In genomic region chr22:46027219-46028068, GRCh38 we compare ENCODE assay signal across 8 cellular contexts. TPM values are rescaled to one million over a fixed set of nuclear protein-coding genes. Genes with fewer than 3 reads are reported as not detected.
DNase-seq lines count a peak whose midpoint lies in the region; ATAC-seq and TF ChIP-seq lines count a peak whose summit lies in the region.

No MANE protein-coding gene starts in this region.

- ATAC-seq in esophagus mucosa (peak; percentile 49), GM18505 (IDR thresholded peaks at IDR 0.05; ENCODE audit: unreplicated experiment) (no peak)

- WGBS in tibial nerve, 2 donors = 7 to 21% methylated on average over 2 to 86 of the region's 89 CpGs

- peak in 3 of 5 experiments; percentile 22 to 62 (median 52) for TF ChIP-seq CTCF in tibial nerve (IDR thresholded peaks at IDR 0.05)

- peak; percentile 39 for DNase-seq in NCI-H146 (lab: John Stamatoyannopoulos, UW)
- no peak for DNase-seq in NCI-H146 treated with DMSO at 0.1 percent for 48 hours (lab: John Stamatoyannopoulos, UW; ENCODE audit: unreplicated experiment)
- peak in 1 of 2 donors; percentile 40 for DNase-seq in tibial nerve (ENCODE audit: low spot score in 2 of 2)
- no peak for DNase-seq in NCI-H1105 treated with DMSO at 0.1 percent for 48 hours (lab: John Stamatoyannopoulos, UW)
- DNase-seq in NCI-H510A treated with DMSO at 0.1 percent for 48 hours (lab: John Stamatoyannopoulos, UW) = no peak

- peak in 1 of 2 donors; percentile 54 for TF ChIP-seq EP300 in tibial nerve (IDR thresholded peaks at IDR 0.05)

- H3K4me3 ChIP-seq in mucosa of stomach (ENCODE audit: low read length) (no peak overlapping the region), tibial nerve (peak overlapping the region; percentile 27 to 61 (median 37))

- H3K27ac ChIP-seq in tibial nerve = peak overlapping the region; percentile 44 to 91 (median 82)

- H3K27me3 ChIP-seq in mucosa of stomach (ENCODE audit: control insufficient read depth, insufficient read depth, low read length) (no peaks in the 10 kb centered on the region), tibial nerve (no peaks in the 10 kb centered on the region)

- H3K36me3 ChIP-seq in mucosa of stomach (ENCODE audit: control insufficient read depth, insufficient read depth, low read length) = no peaks in the 10 kb centered on the region
- no peaks in the 10 kb centered on the region for H3K36me3 ChIP-seq in tibial nerve

- H3K9ac ChIP-seq in mucosa of stomach (ENCODE audit: low read length) = peak overlapping the region; percentile 64

- TF ChIP-seq POLR2A in tibial nerve (IDR thresholded peaks at IDR 0.05) (peak in 1 of 2 donors; percentile 35), GM18505 (IDR thresholded peaks at IDR 0.05; ENCODE audit: borderline replicate concordance, extremely low read depth, insufficient read depth, insufficient read length) (no peak)

- H3K9me3 ChIP-seq in mucosa of stomach (ENCODE audit: control insufficient read depth, low read length) (no peaks in the 10 kb centered on the region), tibial nerve (no peaks in the 10 kb centered on the region)

- H3K4me1 ChIP-seq in mucosa of stomach (ENCODE audit: control insufficient read depth, insufficient read depth, low read length) (peaks cover 7% of the 10 kb centered on the region), tibial nerve (peaks cover 0 to 25% (median 9%) of the 10 kb centered on the region in 4 donors)

RNA-seq across cellular contexts. Expression of gene WNT7B, which starts 50.5 kb away (rescaled TPM):
- total RNA-seq in esophagus mucosa (8.4 TPM), tibial nerve (not detected)
